ENCODE assay signal across 33 cellular contexts in genomic region chr7:31688990-31689389, GRCh38. TPM values are rescaled to one million over a fixed set of nuclear protein-coding genes. Genes with fewer than 3 reads are reported as not detected.
DNase-seq lines count a peak whose midpoint lies in the region; ATAC-seq, FAIRE-seq and TF ChIP-seq lines count a peak whose summit lies in the region.
"Had no signal": no experiment of that assay in that cellular context is flagged by ENCODE, and none has a peak within 500 bp of the region (broad histone marks: within the 10 kb centered on the region; RNA-seq: fewer than 3 reads in every experiment).

No MANE protein-coding gene starts in this region.

- no peak overlapping the region for H3K4ac ChIP-seq in mesendoderm (ENCODE audit: low read depth, low read length)

- no peak overlapping the region for H4K8ac ChIP-seq in mesendoderm (ENCODE audit: low read depth, low read length)

- DNase-seq in CD1c-positive myeloid dendritic cell (ENCODE audit: extremely low spot score) (peak; percentile 55), mesendoderm (no peak), GM19239 (ENCODE audit: insufficient read length, low spot score) (no peak), MM.1S (no peak)
- DNase-seq: activated CD4-positive, CD25-positive, alpha-beta regulatory T cell treated with anti-CD3 and anti-CD28 coated beads, Interleukin-2, amount 50 U/mL, for 72 hours; activated CD8-positive, alpha-beta T cell treated with anti-CD3 and anti-CD28 coated beads for 36 hours; activated naive CD4-positive, alpha-beta T cell treated with anti-CD3 and anti-CD28 coated beads, Interleukin-2, amount 50 U/mL, for 16 hours; amygdala; BE2C; Caco-2; effector CD8-positive, alpha-beta T cell; GF-D8; H9; IMR-90; kidney; NCI-H1092 treated with DMSO at 0.1 percent for 48 hours; NCI-H2029; NCI-H2227 treated with DMSO at 0.1 percent for 48 hours; NCI-H526 treated with DMSO at 0.1 percent for 48 hours; ovary; retina; SJCRH30; small intestine had no signal

- H3K4me1 ChIP-seq in HUES64 (ENCODE audit: insufficient read depth, low read length) (peaks cover 36% of the 10 kb centered on the region), mesendoderm (ENCODE audit: control insufficient read depth, low read depth, low read length) (peaks cover 9% of the 10 kb centered on the region), MM.1S (ENCODE audit: low read length) (no peaks in the 10 kb centered on the region)
- H3K4me1 ChIP-seq: BE2C, Caco-2, SJCRH30, tibial nerve had no signal

- H2AFZ ChIP-seq in MM.1S (ENCODE audit: low read length): no peak overlapping the region

- no peak overlapping the region for H2AK5ac ChIP-seq in mesendoderm (ENCODE audit: low read length)

- H3K27ac ChIP-seq in HUES64 (ENCODE audit: low read depth, low read length) (peak overlapping the region; percentile 78), mesendoderm (ENCODE audit: low read depth, low read length) (no peak overlapping the region), MM.1S (ENCODE audit: low read length) (no peak overlapping the region)
- H3K27ac ChIP-seq: ovary, SJCRH30, tibial nerve had no signal

- H3K27me3 ChIP-seq in HUES64 (ENCODE audit: insufficient read depth, low read length) (0 out of 2 replicates have a peak, but pooled peaks cover 5% of the 10 kb centered on the region), mesendoderm (ENCODE audit: insufficient read depth, low read length, poor library complexity) (no peaks in the 10 kb centered on the region), MM.1S (replicated peaks; ENCODE audit: insufficient read depth, low read length) (no peaks in the 10 kb centered on the region)
- H3K27me3 ChIP-seq: ovary, tibial nerve had no signal

- no peak overlapping the region for H2BK5ac ChIP-seq in mesendoderm (ENCODE audit: low read length)

- H3K4me3 ChIP-seq in HUES64 (ENCODE audit: low read length): no peak overlapping the region
- no peak overlapping the region for H3K4me3 ChIP-seq in mesendoderm (ENCODE audit: low read length)
- H3K4me3 ChIP-seq in MM.1S (ENCODE audit: low read length): no peak overlapping the region
- H3K4me3 ChIP-seq: ovary, SJCRH30, tibial nerve had no signal

- no peak overlapping the region for H3K56ac ChIP-seq in mesendoderm (ENCODE audit: low read length)

- peak overlapping the region; percentile 20 for H3K18ac ChIP-seq in mesendoderm (ENCODE audit: low read length)

- no peak overlapping the region for H4K5ac ChIP-seq in mesendoderm (ENCODE audit: low read length)

- H3F3A ChIP-seq in MM.1S (ENCODE audit: insufficient read depth, low read length): no peaks in the 10 kb centered on the region

- H4K20me1 ChIP-seq in MM.1S (ENCODE audit: insufficient read depth, low read length): no peaks in the 10 kb centered on the region

- H3K79me2 ChIP-seq in mesendoderm (ENCODE audit: control insufficient read depth, insufficient read depth, low read length): no peaks in the 10 kb centered on the region
- no peaks in the 10 kb centered on the region for H3K79me2 ChIP-seq in MM.1S (ENCODE audit: low read length)

- H3K9me3 ChIP-seq in HUES64 (ENCODE audit: insufficient read depth, low read depth, low read length) (no peaks in the 10 kb centered on the region), MM.1S (replicated peaks; ENCODE audit: insufficient read depth, low read length) (no peaks in the 10 kb centered on the region)
- H3K9me3 ChIP-seq: BE2C, Caco-2, ovary, SJCRH30, tibial nerve had no signal

- H3K4me2 ChIP-seq in mesendoderm (ENCODE audit: low read length): no peak overlapping the region
- H3K4me2 ChIP-seq in MM.1S (ENCODE audit: low read depth, low read length): no peak overlapping the region

- no peaks in the 10 kb centered on the region for H3K79me1 ChIP-seq in mesendoderm (ENCODE audit: low read length)

- no peak overlapping the region for H2BK120ac ChIP-seq in mesendoderm (ENCODE audit: low read depth, low read length)

- H2BK15ac ChIP-seq in mesendoderm (replicated peaks; ENCODE audit: low read depth): no peak overlapping the region

- no peak for FAIRE-seq in GM19239 (lab: Jason Lieb, UNC)
- FAIRE-seq: bronchial epithelial cell, colon, kidney, small intestine, TTC549 had no signal

- H3K36me3 ChIP-seq in HUES64 (ENCODE audit: insufficient read depth, low read length) (no peaks in the 10 kb centered on the region), mesendoderm (ENCODE audit: control insufficient read depth, insufficient read depth, low read length) (no peaks in the 10 kb centered on the region), MM.1S (replicated peaks; ENCODE audit: insufficient read depth, low read length) (no peaks in the 10 kb centered on the region)
- H3K36me3 ChIP-seq: BE2C, ovary, SJCRH30, tibial nerve had no signal

- 19% methylated on average over 2 of the region's 2 CpGs for WGBS in HUES64
- no CpG with 5 or more reads among the region's 2 CpGs for WGBS in mesendoderm (ENCODE audit: extremely low coverage, insufficient coverage, low lambda C conversion rate)

- ATAC-seq in GM19395 (IDR thresholded peaks at IDR 0.05; ENCODE audit: unreplicated experiment): peak; percentile 13
- ATAC-seq in HG02759 (IDR thresholded peaks at IDR 0.05; ENCODE audit: unreplicated experiment): no peak
- ATAC-seq in GM21529 (IDR thresholded peaks at IDR 0.05; ENCODE audit: unreplicated experiment): no peak
- ATAC-seq: activated CD8-positive, alpha-beta T cell treated with anti-CD3 and anti-CD28 coated beads for 36 hours; activated T-helper 17 cell treated with anti-CD3 and anti-CD28 coated beads, Interleukin-2, amount 50 U/mL, for 72 hours; T-cell had no signal

- H3K9ac ChIP-seq in HUES64 (ENCODE audit: low read depth, low read length) (no peak overlapping the region), mesendoderm (ENCODE audit: low read length) (no peak overlapping the region), MM.1S (ENCODE audit: low read length) (no peak overlapping the region)

- no peak overlapping the region for H3K23ac ChIP-seq in mesendoderm (ENCODE audit: low read length)

- no peaks in the 10 kb centered on the region for H3K9me2 ChIP-seq in MM.1S (replicated peaks; ENCODE audit: insufficient read depth, low read length)

- TF ChIP-seq CTCF in MM.1S (IDR thresholded peaks at IDR 0.05; ENCODE audit: low read length): no peak

RNA-seq across cellular contexts. Expression of gene PPP1R17, which starts 2.0 kb away (rescaled TPM):
- polyA plus RNA-seq in HUES64 (2013, experiment 1 of 2): 9.3 TPM
- 10.3 TPM for polyA plus RNA-seq in HUES64 (2013, experiment 2 of 2)
- polyA plus RNA-seq in mesendoderm (2013, experiment 1 of 2): 1.9 TPM
- polyA plus RNA-seq in mesendoderm (2013, experiment 2 of 2): 1.6 TPM
- polyA plus RNA-seq: IMR-90, ovary, small intestine had no signal
